ENCODE assay signal across 14 cellular contexts in genomic region chr1:7290971-7291970, GRCh38.
DNase-seq lines count a peak whose midpoint lies in the region; ATAC-seq and TF ChIP-seq lines count a peak whose summit lies in the region.
"Had no signal": no experiment of that assay in that cellular context is flagged by ENCODE, and none has a peak within 500 bp of the region (broad histone marks: within the 10 kb centered on the region; RNA-seq: fewer than 3 reads in every experiment).

No MANE protein-coding gene starts in this region.

- no peaks in the 10 kb centered on the region for H4K20me1 ChIP-seq in BLaER1

- peak overlapping the region; percentile 36 for H3K4me2 ChIP-seq in BLaER1

- TF ChIP-seq EP300 in transverse colon (IDR thresholded peaks at IDR 0.05; ENCODE audit: low read depth) = no peak

- H3K36me3 ChIP-seq in BLaER1 (no peaks in the 10 kb centered on the region), transverse colon (no peaks in the 10 kb centered on the region)
- H3K36me3 ChIP-seq: spleen had no signal

- H3K27me3 ChIP-seq in BLaER1 (no peaks in the 10 kb centered on the region), transverse colon (no peaks in the 10 kb centered on the region)

- H3K4me1 ChIP-seq in BLaER1 = peaks cover 21% of the 10 kb centered on the region
- peaks cover 0 to 8% (median 3%) of the 10 kb centered on the region in 4 donors for H3K4me1 ChIP-seq in transverse colon
- H3K4me1 ChIP-seq: spleen had no signal

- intact Hi-C loops in cardiac septum (cut with DNase I) = loop anchor here (1.0 to 5.0 kb wide), 5 partner anchors 51 to 356 kb away; no protein-coding TSS in a partner anchor
- intact Hi-C loops in transverse colon (cut with DNase I; ENCODE audit: low total_unique reads) = no loop called here

- no peak overlapping the region for H3K27ac ChIP-seq in BLaER1
- H3K27ac ChIP-seq in transverse colon = peak overlapping the region in 2 of 4 donors; percentile 30 to 46
- H3K27ac ChIP-seq: spleen had no signal

- 74 to 80% methylated on average over 1 to 14 of the region's 14 CpGs for WGBS in transverse colon (ENCODE audit: low coverage in 1 of 2), 2 donors

- no peak for TF ChIP-seq CTCF in transverse colon (IDR thresholded peaks at IDR 0.05)

- no peak for ATAC-seq in GM18873 (IDR thresholded peaks at IDR 0.05; ENCODE audit: low FRiP score, unreplicated experiment)
- ATAC-seq: CD8-positive, alpha-beta T cell; GM12878; left lobe of liver; stimulated activated naive B cell treated with anti-CD40 and anti-IgM and Interleukin-4, amounts not matched to agents 10 μg/mL and 1 μg/mL and 100 μg/mL, for 72 hours had no signal

- DNase-seq in amygdala (lab: John Stamatoyannopoulos, UW) (peak in 41 of 56 donors; percentile 7 to 79 (median 43)), cardiac septum (ENCODE audit: low spot score) (peak; percentile 83), putamen (ENCODE audit: low spot score) (peak; percentile 47), NCI-H2107 treated with DMSO at 0.1 percent for 48 hours (lab: John Stamatoyannopoulos, UW; ENCODE audit: unreplicated experiment) (no peak), transverse colon (no peak)
- no peak for DNase-seq in activated T-cell treated with anti-CD3 and anti-CD28 coated beads, Interleukin-2, amount 50 U/mL, for 48 hours
- DNase-seq: activated T-cell treated with anti-CD3 and anti-CD28 coated beads, Interleukin-2, amount 50 U/mL, for 24 hours; CD8-positive, alpha-beta T cell; spleen; stimulated activated naive B cell treated with anti-CD40 and anti-IgM and Interleukin-4, amounts not matched to agents 10 μg/mL and 1 μg/mL and 100 μg/mL, for 72 hours had no signal

- in situ Hi-C loops in transverse colon (cut with MboI; ENCODE audit: low pct_ligation_motif_present in 1 of 4, low pct_unique_long_range_greater_than_20kb in 1 of 4, low sequenced_read_pairs in 3 of 4) = no loop called here

- no peak overlapping the region for H3K9ac ChIP-seq in BLaER1

- no peak for TF ChIP-seq POLR2A in transverse colon (IDR thresholded peaks at IDR 0.05)

- H3K9me3 ChIP-seq in BLaER1 (peaks cover 10% of the 10 kb centered on the region; the same call in 1 of the 2 replicates), transverse colon (no peaks in the 10 kb centered on the region)

- H3K4me3 ChIP-seq in BLaER1 = no peak overlapping the region
- H3K4me3 ChIP-seq in transverse colon = no peak overlapping the region
- H3K4me3 ChIP-seq: GM12878, spleen had no signal

Comparison
In these comparisons a context has a peak if more than half of its experiments do, and no peak if none do; other contexts are left out.
1. DNase-seq: peak in amygdala (41 of 56), cardiac septum (single experiment) and putamen (single experiment); none in NCI-H2107 treated with DMSO at 0.1 percent for 48 hours (single experiment), activated T-cell treated with anti-CD3 and anti-CD28 coated beads, Interleukin-2, amount 50 U/mL, for 48 hours (0 of 2) and transverse colon (single experiment).